ENCODE assay signal across 10 cellular contexts in the genomic region with DNA sequence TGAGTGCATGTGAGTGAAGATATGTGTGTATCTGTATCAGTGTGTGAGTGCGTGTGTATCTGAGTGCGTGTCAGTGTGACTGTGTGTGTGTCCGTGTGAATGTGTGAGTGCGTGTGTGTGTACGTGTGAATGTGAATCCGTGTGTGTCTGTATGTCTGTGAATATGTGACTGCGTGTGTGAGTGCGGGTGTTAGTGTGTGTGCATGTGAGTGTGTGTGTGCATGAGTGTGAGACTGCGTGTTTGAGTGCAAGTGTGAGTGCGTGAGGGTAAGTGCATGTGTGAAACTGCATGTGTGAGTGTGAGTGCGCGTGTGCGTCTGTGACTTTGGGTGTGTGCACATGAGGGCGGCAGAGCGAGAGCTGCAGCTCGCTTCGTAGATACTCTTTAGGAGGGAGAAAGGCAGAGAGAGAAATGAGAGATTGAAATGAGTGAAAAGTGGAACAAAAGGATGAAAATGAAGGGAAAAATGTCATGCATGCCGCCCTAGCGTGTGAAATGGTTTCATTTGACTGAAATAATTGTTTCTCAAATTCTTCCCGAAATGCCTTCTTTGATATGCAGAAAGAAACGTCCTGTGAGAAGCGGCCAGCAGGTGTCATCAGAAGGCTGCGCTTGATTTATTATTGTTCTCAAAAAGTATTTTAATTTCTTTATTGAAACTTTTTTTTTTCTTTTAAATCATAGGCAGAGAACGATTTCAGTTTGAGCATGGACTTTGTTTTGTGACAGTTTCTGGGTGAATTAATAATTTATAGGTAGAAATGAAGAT. TPM values are rescaled to one million over a fixed set of nuclear protein-coding genes. Genes with fewer than 3 reads are reported as not detected.
DNase-seq lines count a peak whose midpoint lies in the region; ATAC-seq and TF ChIP-seq lines count a peak whose summit lies in the region.
"Had no signal": no experiment of that assay in that cellular context is flagged by ENCODE, and none has a peak within 500 bp of the region (broad histone marks: within the 10 kb centered on the region; RNA-seq: fewer than 3 reads in every experiment).

No MANE protein-coding gene starts in this region.

- no peak for TF ChIP-seq POLR2A in spleen (IDR thresholded peaks at IDR 0.05)

- no peak overlapping the region for H3K4me3 Mint-ChIP-seq in T-helper 2 cell treated with Interferon-gamma antibody and Interleukin-4, amounts not matched to agents 5 μg/mL and 100 μg/mL, for 36 hours
- H3K4me3 Mint-ChIP-seq: activated naive CD4-positive, alpha-beta T cell treated with anti-CD3 and anti-CD28 coated beads, Interleukin-2, amount 50 U/mL, for 24 hours had no signal

- no peaks in the 10 kb centered on the region for H3K9me2 ChIP-seq in OCI-LY7 (ENCODE audit: insufficient read depth, low read length)

- TF ChIP-seq CTCF in cardiac muscle cell (IDR thresholded peaks at IDR 0.05; ENCODE audit: low read depth, low read length) (peak; percentile 45), OCI-LY7 (conservative IDR thresholded peaks at IDR 0.05; ENCODE audit: low read length) (peak; percentile 54), epithelial cell of proximal tubule (conservative IDR thresholded peaks at IDR 0.05; ENCODE audit: low read depth, low read length) (peak; percentile 62), spleen (IDR thresholded peaks at IDR 0.05 in 8 of 11, conservative IDR thresholded peaks at IDR 0.05 in 3 of 11) (peak in 7 of 11 experiments; percentile 21 to 50 (median 34))

- no peak overlapping the region for H3K27ac Mint-ChIP-seq in T-helper 2 cell treated with Interferon-gamma antibody and Interleukin-4, amounts not matched to agents 5 μg/mL and 100 μg/mL, for 36 hours
- H3K27ac Mint-ChIP-seq: activated naive CD4-positive, alpha-beta T cell treated with anti-CD3 and anti-CD28 coated beads, Interleukin-2, amount 50 U/mL, for 24 hours had no signal

- no peaks in the 10 kb centered on the region for H3K9me3 Mint-ChIP-seq in T-helper 2 cell treated with Interferon-gamma antibody and Interleukin-4, amounts not matched to agents 5 μg/mL and 100 μg/mL, for 36 hours
- H3K9me3 Mint-ChIP-seq: activated naive CD4-positive, alpha-beta T cell treated with anti-CD3 and anti-CD28 coated beads, Interleukin-2, amount 50 U/mL, for 24 hours had no signal

- no peak overlapping the region for H3K4me2 ChIP-seq in OCI-LY7 (ENCODE audit: low read length)

- H3K27me3 Mint-ChIP-seq in T-helper 2 cell treated with Interferon-gamma antibody and Interleukin-4, amounts not matched to agents 5 μg/mL and 100 μg/mL, for 36 hours (ENCODE audit: low read depth), result no peaks in the 10 kb centered on the region
- H3K27me3 Mint-ChIP-seq: activated naive CD4-positive, alpha-beta T cell treated with anti-CD3 and anti-CD28 coated beads, Interleukin-2, amount 50 U/mL, for 24 hours had no signal

- H3K36me3 ChIP-seq in cardiac muscle cell, result no peaks in the 10 kb centered on the region
- no peaks in the 10 kb centered on the region for H3K36me3 ChIP-seq in OCI-LY7 (ENCODE audit: insufficient read depth, low read length)
- no peaks in the 10 kb centered on the region for H3K36me3 ChIP-seq in spleen

- H2AFZ ChIP-seq in OCI-LY7 (ENCODE audit: low read length), result no peak overlapping the region

- H4K20me1 ChIP-seq in OCI-LY7 (ENCODE audit: insufficient read depth, low read length), result no peaks in the 10 kb centered on the region; the same call in 1 of the 2 replicates

- WGBS in spleen, 5 donors, result 79 to 83% (median 81%) methylated on average over 24 of the region's 24 CpGs

- H3K4me3 ChIP-seq in cardiac muscle cell (no peak overlapping the region), OCI-LY7 (ENCODE audit: low read depth, low read length, poor library complexity, severe bottlenecking) (no peak overlapping the region), epithelial cell of proximal tubule (ENCODE audit: low read depth, low read length) (no peak overlapping the region), spleen (no peak overlapping the region)

- CTCF ChIA-PET in OCI-LY7 (lab: Charles Lee; ENCODE audit: unreplicated experiment), result no interaction called here

- DNase-seq in cardiac muscle cell (ENCODE audit: low read depth in 1 of 2, low spot score in 1 of 2) (peak in 1 of 2 donors; percentile 29), Right ventricle myocardium inferior (ENCODE audit: missing footprints) (no peak), OCI-LY7 (ENCODE audit: low spot score) (no peak), epithelial cell of proximal tubule (ENCODE audit: low read depth) (no peak), spleen (no peak), NCI-H2107 (lab: John Stamatoyannopoulos, UW) (no peak), NCI-H1092 (lab: John Stamatoyannopoulos, UW) (no peak)
- no peak for DNase-seq in T-helper 2 cell treated with Interferon-gamma antibody and Interleukin-4, amounts not matched to agents 5 μg/mL and 100 μg/mL, for 36 hours (ENCODE audit: low spot score)
- DNase-seq: NCI-H187 treated with DMSO at 0.1 percent for 48 hours had no signal

- H3K27me3 ChIP-seq in cardiac muscle cell, result no peaks in the 10 kb centered on the region
- H3K27me3 ChIP-seq in spleen (replicated peaks in 1 of 7), result no peaks in the 10 kb centered on the region

- no peak for ATAC-seq in Right ventricle myocardium inferior

- POLR2A ChIA-PET in OCI-LY7 (lab: Charles Lee), result no interaction called here

- H3K36me3 Mint-ChIP-seq in T-helper 2 cell treated with Interferon-gamma antibody and Interleukin-4, amounts not matched to agents 5 μg/mL and 100 μg/mL, for 36 hours (ENCODE audit: low read depth), result no peaks in the 10 kb centered on the region
- H3K36me3 Mint-ChIP-seq: activated naive CD4-positive, alpha-beta T cell treated with anti-CD3 and anti-CD28 coated beads, Interleukin-2, amount 50 U/mL, for 24 hours had no signal

- no TSS peak for BruUV-seq in OCI-LY7 (replicated peaks; lab: Mats Ljungman, UMichigan)

- intact Hi-C loops in Right ventricle myocardium inferior (cut with DNase I) (no loop called here), OCI-LY7 (cut with micrococcal nuclease; ENCODE audit: unreplicated experiment) (no loop called here), spleen (cut with DNase I; ENCODE audit: low total_unique reads) (no loop called here)

- H3K9me3 ChIP-seq in cardiac muscle cell (ENCODE audit: low read depth), result no peaks in the 10 kb centered on the region
- no peaks in the 10 kb centered on the region for H3K9me3 ChIP-seq in OCI-LY7 (ENCODE audit: low read length)
- H3K9me3 ChIP-seq in spleen, result no peaks in the 10 kb centered on the region

- H3K4me1 Mint-ChIP-seq in T-helper 2 cell treated with Interferon-gamma antibody and Interleukin-4, amounts not matched to agents 5 μg/mL and 100 μg/mL, for 36 hours (ENCODE audit: low read depth), result peaks cover 7% of the 10 kb centered on the region

- H3K27ac ChIP-seq in cardiac muscle cell (no peak overlapping the region), OCI-LY7 (ENCODE audit: low read depth, low read length, poor library complexity, severe bottlenecking) (no peak overlapping the region), spleen (no peak overlapping the region)

- H3K79me2 ChIP-seq in OCI-LY7 (ENCODE audit: insufficient read depth, low read depth, low read length), result 0 out of 2 replicates have a peak, but pooled peaks cover 3% of the 10 kb centered on the region

- H3K4me1 ChIP-seq in cardiac muscle cell (ENCODE audit: low read depth) (no peaks in the 10 kb centered on the region), OCI-LY7 (ENCODE audit: insufficient read depth, low read length, poor library complexity, severe bottlenecking) (no peaks in the 10 kb centered on the region), spleen (peaks cover 0 to 38% (median 10%) of the 10 kb centered on the region in 6 donors)

RNA-seq across cellular contexts. Expression of a gene that starts 25.6 kb away (rescaled TPM):
- total RNA-seq in cardiac muscle cell (4.2 and 8.0 TPM in 2 replicates), Right ventricle myocardium inferior (10.7 TPM), OCI-LY7 (2022) (11.9 and 12.1 TPM in 2 replicates), epithelial cell of proximal tubule (3.0 and 4.9 TPM in 2 replicates), spleen (10 to 100 TPM; 21.1 to 41.0 (median 28.3) TPM)
- polyA plus RNA-seq in cardiac muscle cell (4.6 and 4.8 TPM in 2 replicates), spleen (1 to 10 TPM; 2.0 to 3.7 (median 2.3) TPM)
- total RNA-seq in OCI-LY7 (2014; rRNA removed; shearing (Covaris generic)), result 8.9 and 10.5 TPM in 2 replicates
